1 cellular context compared by ENCODE assay signal in genomic region chr1:202810193-202810614, GRCh38.
TF ChIP-seq lines count a peak whose summit lies in the region.

No MANE protein-coding gene starts in this region.

TF ChIP-seq in K562, 482 proteins besides CTCF, POLR2A, EP300 and RAD21 (continued from another document and continues in another):
- TF ChIP-seq TFAP4 (CRISPR knock-in tag; IDR thresholded peaks at IDR 0.05; ENCODE audit: borderline replicate concordance) (0 out of 2 replicates have a peak, but pooled peaks have one; percentile 72), GTF2E2 (tag; IDR thresholded peaks at IDR 0.05) (no peak), ZNF184 (CRISPR knock-in tag; IDR thresholded peaks at IDR 0.05) (no peak), NCOA1 (IDR thresholded peaks at IDR 0.05; ENCODE audit: low read depth) (0 out of 2 replicates have a peak, but pooled peaks have one; percentile 13), KLF10 (CRISPR knock-in tag; IDR thresholded peaks at IDR 0.05) (no peak), NR2C2 (CRISPR knock-in tag; IDR thresholded peaks at IDR 0.05) (no peak), NR2C2 (tag; IDR thresholded peaks at IDR 0.05) (peak; percentile 11; the same call in 1 of the 2 replicates), SMAD1 (IDR thresholded peaks at IDR 0.05; ENCODE audit: low read depth, low read length, partially characterized antibody) (no peak), NR2F6 (CRISPR knock-in tag; IDR thresholded peaks at IDR 0.05) (no peak), NUFIP1 (IDR thresholded peaks at IDR 0.05; ENCODE audit: partially characterized antibody) (no peak), MGA (IDR thresholded peaks at IDR 0.05) (peak; percentile 61), TAF7 (tag; IDR thresholded peaks at IDR 0.05) (peak; percentile 54; the same call in 1 of the 2 replicates), E2F5 (CRISPR knock-in tag; IDR thresholded peaks at IDR 0.05) (no peak), MYC (IDR thresholded peaks at IDR 0.05; ENCODE audit: low read depth, low read length) (no peak), MYC (CRISPR knock-in tag; IDR thresholded peaks at IDR 0.05; ENCODE audit: borderline replicate concordance, low read depth) (no peak), FOSL1 (tag; conservative IDR thresholded peaks at IDR 0.05) (0 out of 2 replicates have a peak, but pooled peaks have one; percentile 3), RBM39 (optimal IDR thresholded peaks at IDR 0.05; ENCODE audit: low read depth, low read length) (no peak), ETV1 (tag; conservative IDR thresholded peaks at IDR 0.05; ENCODE audit: low read depth) (peak; percentile 75; the same call in 1 of the 2 replicates), POLR2AphosphoS2 (IDR thresholded peaks at IDR 0.05; ENCODE audit: low read length) (no peak), CBFA2T3 (IDR thresholded peaks at IDR 0.05) (peak; percentile 33; the same call in 1 of the 2 replicates), GABPA (tag; conservative IDR thresholded peaks at IDR 0.05; ENCODE audit: low read depth) (peak; percentile 79; the same call in 1 of the 2 replicates), CHD4 (IDR thresholded peaks at IDR 0.05; ENCODE audit: insufficient read depth, insufficient replicate concordance, low read depth, low read length, poor library complexity, severe bottlenecking) (peak; percentile 15), PTTG1 (tag; IDR thresholded peaks at IDR 0.05; ENCODE audit: low read depth) (no peak), STAT5B (CRISPR knock-in tag; IDR thresholded peaks at IDR 0.05) (no peak), ARNT (IDR thresholded peaks at IDR 0.05) (0 out of 4 replicates have a peak, but pooled peaks of 1 of the 2 experiments have one; percentile 26), RBM25 (IDR thresholded peaks at IDR 0.05; ENCODE audit: low read depth, low read length, severe bottlenecking) (no peak), ZNF324 (CRISPR knock-in tag; IDR thresholded peaks at IDR 0.05) (no peak), ZBTB2 (IDR thresholded peaks at IDR 0.05) (0 out of 2 replicates have a peak, but pooled peaks have one; percentile 68), EHMT2 (IDR thresholded peaks at IDR 0.05) (0 out of 2 replicates have a peak, but pooled peaks have one; percentile 24), ELF1 (tag; IDR thresholded peaks at IDR 0.05) (0 out of 2 replicates have a peak, but pooled peaks have one; percentile 77)
- TF ChIP-seq, protein P1, sequence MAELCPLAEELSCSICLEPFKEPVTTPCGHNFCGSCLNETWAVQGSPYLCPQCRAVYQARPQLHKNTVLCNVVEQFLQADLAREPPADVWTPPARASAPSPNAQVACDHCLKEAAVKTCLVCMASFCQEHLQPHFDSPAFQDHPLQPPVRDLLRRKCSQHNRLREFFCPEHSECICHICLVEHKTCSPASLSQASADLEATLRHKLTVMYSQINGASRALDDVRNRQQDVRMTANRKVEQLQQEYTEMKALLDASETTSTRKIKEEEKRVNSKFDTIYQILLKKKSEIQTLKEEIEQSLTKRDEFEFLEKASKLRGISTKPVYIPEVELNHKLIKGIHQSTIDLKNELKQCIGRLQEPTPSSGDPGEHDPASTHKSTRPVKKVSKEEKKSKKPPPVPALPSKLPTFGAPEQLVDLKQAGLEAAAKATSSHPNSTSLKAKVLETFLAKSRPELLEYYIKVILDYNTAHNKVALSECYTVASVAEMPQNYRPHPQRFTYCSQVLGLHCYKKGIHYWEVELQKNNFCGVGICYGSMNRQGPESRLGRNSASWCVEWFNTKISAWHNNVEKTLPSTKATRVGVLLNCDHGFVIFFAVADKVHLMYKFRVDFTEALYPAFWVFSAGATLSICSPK (IDR thresholded peaks at IDR 0.05; ENCODE audit: borderline replicate concordance) = peak; percentile 79
- TF ChIP-seq, protein P2, sequence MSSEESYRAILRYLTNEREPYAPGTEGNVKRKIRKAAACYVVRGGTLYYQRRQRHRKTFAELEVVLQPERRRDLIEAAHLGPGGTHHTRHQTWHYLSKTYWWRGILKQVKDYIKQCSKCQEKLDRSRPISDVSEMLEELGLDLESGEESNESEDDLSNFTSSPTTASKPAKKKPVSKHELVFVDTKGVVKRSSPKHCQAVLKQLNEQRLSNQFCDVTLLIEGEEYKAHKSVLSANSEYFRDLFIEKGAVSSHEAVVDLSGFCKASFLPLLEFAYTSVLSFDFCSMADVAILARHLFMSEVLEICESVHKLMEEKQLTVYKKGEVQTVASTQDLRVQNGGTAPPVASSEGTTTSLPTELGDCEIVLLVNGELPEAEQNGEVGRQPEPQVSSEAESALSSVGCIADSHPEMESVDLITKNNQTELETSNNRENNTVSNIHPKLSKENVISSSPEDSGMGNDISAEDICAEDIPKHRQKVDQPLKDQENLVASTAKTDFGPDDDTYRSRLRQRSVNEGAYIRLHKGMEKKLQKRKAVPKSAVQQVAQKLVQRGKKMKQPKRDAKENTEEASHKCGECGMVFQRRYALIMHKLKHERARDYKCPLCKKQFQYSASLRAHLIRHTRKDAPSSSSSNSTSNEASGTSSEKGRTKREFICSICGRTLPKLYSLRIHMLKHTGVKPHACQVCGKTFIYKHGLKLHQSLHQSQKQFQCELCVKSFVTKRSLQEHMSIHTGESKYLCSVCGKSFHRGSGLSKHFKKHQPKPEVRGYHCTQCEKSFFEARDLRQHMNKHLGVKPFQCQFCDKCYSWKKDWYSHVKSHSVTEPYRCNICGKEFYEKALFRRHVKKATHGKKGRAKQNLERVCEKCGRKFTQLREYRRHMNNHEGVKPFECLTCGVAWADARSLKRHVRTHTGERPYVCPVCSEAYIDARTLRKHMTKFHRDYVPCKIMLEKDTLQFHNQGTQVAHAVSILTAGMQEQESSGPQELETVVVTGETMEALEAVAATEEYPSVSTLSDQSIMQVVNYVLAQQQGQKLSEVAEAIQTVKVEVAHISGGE (CRISPR knock-in tag; IDR thresholded peaks at IDR 0.05) = 0 out of 6 replicates have a peak, but pooled peaks of 1 of the 3 experiments have one; percentile 38
- TF ChIP-seq, protein P3, sequence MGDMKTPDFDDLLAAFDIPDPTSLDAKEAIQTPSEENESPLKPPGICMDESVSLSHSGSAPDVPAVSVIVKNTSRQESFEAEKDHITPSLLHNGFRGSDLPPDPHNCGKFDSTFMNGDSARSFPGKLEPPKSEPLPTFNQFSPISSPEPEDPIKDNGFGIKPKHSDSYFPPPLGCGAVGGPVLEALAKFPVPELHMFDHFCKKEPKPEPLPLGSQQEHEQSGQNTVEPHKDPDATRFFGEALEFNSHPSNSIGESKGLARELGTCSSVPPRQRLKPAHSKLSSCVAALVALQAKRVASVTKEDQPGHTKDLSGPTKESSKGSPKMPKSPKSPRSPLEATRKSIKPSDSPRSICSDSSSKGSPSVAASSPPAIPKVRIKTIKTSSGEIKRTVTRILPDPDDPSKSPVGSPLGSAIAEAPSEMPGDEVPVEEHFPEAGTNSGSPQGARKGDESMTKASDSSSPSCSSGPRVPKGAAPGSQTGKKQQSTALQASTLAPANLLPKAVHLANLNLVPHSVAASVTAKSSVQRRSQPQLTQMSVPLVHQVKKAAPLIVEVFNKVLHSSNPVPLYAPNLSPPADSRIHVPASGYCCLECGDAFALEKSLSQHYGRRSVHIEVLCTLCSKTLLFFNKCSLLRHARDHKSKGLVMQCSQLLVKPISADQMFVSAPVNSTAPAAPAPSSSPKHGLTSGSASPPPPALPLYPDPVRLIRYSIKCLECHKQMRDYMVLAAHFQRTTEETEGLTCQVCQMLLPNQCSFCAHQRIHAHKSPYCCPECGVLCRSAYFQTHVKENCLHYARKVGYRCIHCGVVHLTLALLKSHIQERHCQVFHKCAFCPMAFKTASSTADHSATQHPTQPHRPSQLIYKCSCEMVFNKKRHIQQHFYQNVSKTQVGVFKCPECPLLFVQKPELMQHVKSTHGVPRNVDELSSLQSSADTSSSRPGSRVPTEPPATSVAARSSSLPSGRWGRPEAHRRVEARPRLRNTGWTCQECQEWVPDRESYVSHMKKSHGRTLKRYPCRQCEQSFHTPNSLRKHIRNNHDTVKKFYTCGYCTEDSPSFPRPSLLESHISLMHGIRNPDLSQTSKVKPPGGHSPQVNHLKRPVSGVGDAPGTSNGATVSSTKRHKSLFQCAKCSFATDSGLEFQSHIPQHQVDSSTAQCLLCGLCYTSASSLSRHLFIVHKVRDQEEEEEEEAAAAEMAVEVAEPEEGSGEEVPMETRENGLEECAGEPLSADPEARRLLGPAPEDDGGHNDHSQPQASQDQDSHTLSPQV (IDR thresholded peaks at IDR 0.05) = 0 out of 2 replicates have a peak, but pooled peaks have one; percentile 34
